In genomic region chr2:240961878-240962277, GRCh38 we compare ENCODE assay signal across 1 cellular context.
TF ChIP-seq lines count a peak whose summit lies in the region.

No MANE protein-coding gene starts in this region.

TF ChIP-seq in HepG2, 621 proteins besides CTCF, POLR2A, EP300 and RAD21:
- peak; percentile 34; the same call in 1 of the 2 replicates for TF ChIP-seq NRL (CRISPR knock-in tag; IDR thresholded peaks at IDR 0.05; ENCODE audit: borderline replicate concordance)
- no peak for TF ChIP-seq IRF9 (CRISPR knock-in tag; IDR thresholded peaks at IDR 0.05; ENCODE audit: borderline replicate concordance)
- no peak for TF ChIP-seq ZNF136 (CRISPR knock-in tag; IDR thresholded peaks at IDR 0.05; ENCODE audit: low read depth)
- TF ChIP-seq MAX (IDR thresholded peaks at IDR 0.05), result 0 out of 2 replicates have a peak, but pooled peaks have one; percentile 3
- TF ChIP-seq ZNF589 (CRISPR knock-in tag; conservative IDR thresholded peaks at IDR 0.05), result 0 out of 2 replicates have a peak, but pooled peaks have one; percentile 1
- TF ChIP-seq SNRNP70 (IDR thresholded peaks at IDR 0.05; ENCODE audit: low read depth, low read length), result no peak
- no peak for TF ChIP-seq ZNF512B (CRISPR knock-in tag; IDR thresholded peaks at IDR 0.05; ENCODE audit: borderline replicate concordance)
- TF ChIP-seq REL (CRISPR knock-in tag; conservative IDR thresholded peaks at IDR 0.05), result 0 out of 2 replicates have a peak, but pooled peaks have one; percentile 36
- TF ChIP-seq KDM5A (IDR thresholded peaks at IDR 0.05; ENCODE audit: borderline replicate concordance, low read length), result no peak
- TF ChIP-seq THYN1 (CRISPR knock-in tag; IDR thresholded peaks at IDR 0.05; ENCODE audit: borderline replicate concordance, low read depth), result no peak
- TF ChIP-seq ZBTB43 (CRISPR knock-in tag; conservative IDR thresholded peaks at IDR 0.05), result peak; percentile 71
- no peak for TF ChIP-seq ZNF101 (CRISPR knock-in tag; IDR thresholded peaks at IDR 0.05; ENCODE audit: borderline replicate concordance, low read depth)
- TF ChIP-seq SP2 (CRISPR knock-in tag; IDR thresholded peaks at IDR 0.05), result 0 out of 2 replicates have a peak, but pooled peaks have one; percentile 11
